In the genomic region with DNA sequence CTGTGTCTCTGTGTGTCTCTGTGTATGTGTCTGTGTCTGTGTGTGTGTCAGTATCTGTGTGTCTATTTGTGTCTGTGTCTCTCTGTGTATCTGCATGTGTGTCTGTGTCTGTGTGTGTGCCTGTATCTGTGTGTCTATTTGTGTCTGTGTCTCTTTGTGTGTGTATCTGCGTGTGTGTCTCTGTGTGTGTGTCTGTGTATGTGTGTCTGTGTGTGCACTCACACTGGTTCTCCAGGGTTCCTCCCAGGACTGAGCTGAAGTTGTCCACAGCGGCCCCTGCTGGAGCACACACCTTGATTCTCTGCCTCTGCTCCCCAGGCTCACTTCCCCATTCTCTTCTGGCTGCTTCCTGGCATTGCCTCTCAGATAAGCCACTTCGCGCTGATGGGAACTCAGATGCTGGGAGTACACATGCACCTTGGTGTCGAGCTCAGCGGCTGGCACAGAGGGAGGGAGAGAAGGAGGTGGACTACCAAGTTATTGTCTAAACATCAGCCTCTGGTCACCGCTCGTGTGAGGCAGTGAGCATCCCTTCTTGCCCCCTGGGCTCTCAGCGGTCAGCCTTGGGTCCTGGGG, we compare ENCODE assay signal across 8 cellular contexts.
A peak's percentile ranks its signal among the peaks of the same experiment; 100 is the strongest.
DNase-seq lines count a peak whose midpoint lies in the region; ATAC-seq and TF ChIP-seq lines count a peak whose summit lies in the region.

No MANE protein-coding gene starts in this region.

- H3F3A ChIP-seq in SU-DHL-6 (ENCODE audit: insufficient read depth): no peaks in the 10 kb centered on the region

- POLR2A ChIA-PET in GM10248 (lab: Yijun Ruan, JAX): no interaction called here

- H3K9me3 ChIP-seq in SU-DHL-6 (ENCODE audit: insufficient read depth, low read length) (no peaks in the 10 kb centered on the region), neutrophil (no peaks in the 10 kb centered on the region)

- H3K27me3 ChIP-seq in SU-DHL-6 (ENCODE audit: low read length): no peaks in the 10 kb centered on the region
- peaks cover 4% of the 10 kb centered on the region for H3K27me3 ChIP-seq in neutrophil

- CTCF ChIA-PET in GM10248 (lab: Yijun Ruan, JAX): interaction anchor here (0.7 to 4.8 kb wide), 27 partner anchors 8 to 557 kb away, joined by 3 to 37 read pairs (median 3); a partner anchor contains a TSS

- H3K79me2 ChIP-seq in SU-DHL-6 (ENCODE audit: insufficient read depth, low read length): no peaks in the 10 kb centered on the region

- H3K9me2 ChIP-seq in SU-DHL-6 (replicated peaks; ENCODE audit: insufficient read depth, low read length): no peaks in the 10 kb centered on the region

- no peak overlapping the region for H3K4me2 ChIP-seq in SU-DHL-6 (ENCODE audit: low read depth, low read length, poor library complexity, severe bottlenecking)

- H3K27ac ChIP-seq in SU-DHL-6 (ENCODE audit: low read depth, low read length): no peak overlapping the region
- no peak overlapping the region for H3K27ac ChIP-seq in neutrophil

- peak; percentile 62 for TF ChIP-seq CTCF in GM10248 (IDR thresholded peaks at IDR 0.05; ENCODE audit: control extremely low read depth, extremely low read depth, low read depth, missing control alignments)
- peak; percentile 44 for TF ChIP-seq CTCF in SU-DHL-6 (IDR thresholded peaks at IDR 0.05; ENCODE audit: insufficient read depth, low read length, poor library complexity, severe bottlenecking)
- TF ChIP-seq CTCF in fibroblast of pulmonary artery (IDR thresholded peaks at IDR 0.05; ENCODE audit: low read length, missing control alignments): peak; percentile 79
- peak; percentile 67 for TF ChIP-seq CTCF in neutrophil (IDR thresholded peaks at IDR 0.05)

- no peak overlapping the region for H3K9ac ChIP-seq in SU-DHL-6 (ENCODE audit: low read length)

- H3K4me3 ChIP-seq in SU-DHL-6 (ENCODE audit: insufficient read depth, low read length, poor library complexity, severe bottlenecking) (no peak overlapping the region), fibroblast of pulmonary artery (replicated peaks; ENCODE audit: low read depth, low read length) (no peak overlapping the region), neutrophil (ENCODE audit: low read depth in 1 of 2, low read length in 1 of 2) (no peak overlapping the region)

- H3K4me1 ChIP-seq in neutrophil (ENCODE audit: control insufficient read depth in 1 of 2, insufficient read depth in 1 of 2, low read depth in 1 of 2, low read length in 1 of 2): peaks cover 3 to 11% of the 10 kb centered on the region in 2 experiments

- DNase-seq in GM10248 (ENCODE audit: extremely low spot score): peak; percentile 80
- DNase-seq in fibroblast of pulmonary artery (ENCODE audit: low read depth): peak; percentile 69
- DNase-seq in HPDE6-E6E7 (ENCODE audit: extremely low spot score): no peak

- H4K20me1 ChIP-seq in SU-DHL-6 (ENCODE audit: low read depth, low read length): no peaks in the 10 kb centered on the region

- no peaks in the 10 kb centered on the region for H3K36me3 ChIP-seq in SU-DHL-6 (ENCODE audit: low read length)
- H3K36me3 ChIP-seq in neutrophil: no peaks in the 10 kb centered on the region

- ATAC-seq in GM21360 (IDR thresholded peaks at IDR 0.05; ENCODE audit: unreplicated experiment): peak; percentile 86
- ATAC-seq in HG03565 (IDR thresholded peaks at IDR 0.05; ENCODE audit: unreplicated experiment): peak; percentile 85
- no peak for ATAC-seq in HG02973 (IDR thresholded peaks at IDR 0.05; ENCODE audit: unreplicated experiment)

- no peak overlapping the region for H2AFZ ChIP-seq in SU-DHL-6 (ENCODE audit: low read depth, low read length, severe bottlenecking)
